ENCODE assay signal across 1 cellular context in genomic region chr16:8946544-8946943, GRCh38.
TF ChIP-seq lines count a peak whose summit lies in the region.

No MANE protein-coding gene starts in this region.

TF ChIP-seq in K562, 482 proteins besides CTCF, POLR2A, EP300 and RAD21:
- TF ChIP-seq ZNF79 (CRISPR knock-in tag; IDR thresholded peaks at IDR 0.05; ENCODE audit: low read depth) (no peak), ZNF133 (CRISPR knock-in tag; IDR thresholded peaks at IDR 0.05) (no peak), CHD4 (IDR thresholded peaks at IDR 0.05; ENCODE audit: insufficient read depth, insufficient replicate concordance, low read depth, low read length, poor library complexity, severe bottlenecking) (no peak), ZBED1 (IDR thresholded peaks at IDR 0.05) (no peak), ZNF76 (CRISPR knock-in tag; IDR thresholded peaks at IDR 0.05; ENCODE audit: borderline replicate concordance) (no peak), NCOR1 (IDR thresholded peaks at IDR 0.05) (no peak), ZZZ3 (IDR thresholded peaks at IDR 0.05) (no peak), THAP12 (CRISPR knock-in tag; IDR thresholded peaks at IDR 0.05) (no peak), E4F1 (CRISPR knock-in tag; IDR thresholded peaks at IDR 0.05; ENCODE audit: borderline replicate concordance) (no peak), CGGBP1 (CRISPR knock-in tag; IDR thresholded peaks at IDR 0.05) (no peak), NFE2L1 (tag; IDR thresholded peaks at IDR 0.05; ENCODE audit: borderline replicate concordance, low read depth) (no peak), ZNF707 (CRISPR knock-in tag; conservative IDR thresholded peaks at IDR 0.05) (no peak), RHOXF2B (CRISPR knock-in tag; conservative IDR thresholded peaks at IDR 0.05) (no peak), E2F6 (IDR thresholded peaks at IDR 0.05; ENCODE audit: borderline replicate concordance in 1 of 2, extremely low read depth in 1 of 2, insufficient read depth in 1 of 2, insufficient read length in 1 of 2, low read depth in 1 of 2, low read length in 1 of 2, poor library complexity in 1 of 2, severe bottlenecking in 1 of 2) (no peak), GATA2 (CRISPR knock-in tag; IDR thresholded peaks at IDR 0.05) (no peak), BHLHE40 (IDR thresholded peaks at IDR 0.05; ENCODE audit: low read length) (no peak), NR3C1 (CRISPR knock-in tag; IDR thresholded peaks at IDR 0.05) (no peak), NFATC3 (IDR thresholded peaks at IDR 0.05) (no peak), SRSF7 (optimal IDR thresholded peaks at IDR 0.05; ENCODE audit: low read depth, low read length) (no peak)
